8 cellular contexts compared by ENCODE assay signal in genomic region chr5:141914154-141914743, GRCh38. TPM values are rescaled to one million over a fixed set of nuclear protein-coding genes. Genes with fewer than 3 reads are reported as not detected.
DNase-seq lines count a peak whose midpoint lies in the region; ATAC-seq and TF ChIP-seq lines count a peak whose summit lies in the region.

No MANE protein-coding gene starts in this region.

- no peaks in the 10 kb centered on the region for H3K36me3 Mint-ChIP-seq in dendritic cell treated with granulocyte-macrophage colony-stimulating factor and Interleukin-4, amounts not matched to agents 40 ng/mL and 50 ng/mL, for 4 days (ENCODE audit: low read depth)

- no peaks in the 10 kb centered on the region for H3K36me3 ChIP-seq in left lung

- DNase-seq in NCI-H1694 treated with DMSO at 0.1 percent for 48 hours (lab: John Stamatoyannopoulos, UW) = peak; percentile 48
- no peak for DNase-seq in NCI-H1694 (lab: John Stamatoyannopoulos, UW)
- peak; percentile 81 for DNase-seq in RPMI8226
- DNase-seq in left lung = peak; percentile 69 to 93
- DNase-seq in stimulated activated CD8-positive, alpha-beta memory T cell treated with anti-CD3 and anti-CD28 coated beads, Interleukin-15, amount 100 ng/mL, for 48 hours (ENCODE audit: low read depth in 2 of 2) = peak; percentile 5 to 8
- DNase-seq in GDM1 (lab: John Stamatoyannopoulos, UW) = no peak

- peak overlapping the region; percentile 23 for H3K4me3 Mint-ChIP-seq in dendritic cell treated with granulocyte-macrophage colony-stimulating factor and Interleukin-4, amounts not matched to agents 40 ng/mL and 50 ng/mL, for 4 days

- no peak overlapping the region for H3K27ac Mint-ChIP-seq in dendritic cell treated with granulocyte-macrophage colony-stimulating factor and Interleukin-4, amounts not matched to agents 40 ng/mL and 50 ng/mL, for 4 days

- peaks cover 51% of the 10 kb centered on the region for H3K4me1 Mint-ChIP-seq in dendritic cell treated with granulocyte-macrophage colony-stimulating factor and Interleukin-4, amounts not matched to agents 40 ng/mL and 50 ng/mL, for 4 days (ENCODE audit: low read depth)

- H3K4me3 ChIP-seq in left lung = peak overlapping the region; percentile 7 to 26

- H3K27me3 ChIP-seq in left lung = peaks cover 3 to 24% of the 10 kb centered on the region in 2 donors

- H3K9me3 ChIP-seq in left lung = no peaks in the 10 kb centered on the region

- intact Hi-C loops in dendritic cell treated with granulocyte-macrophage colony-stimulating factor and Interleukin-4, amounts not matched to agents 40 ng/mL and 50 ng/mL, for 4 days (cut with micrococcal nuclease) = no loop called here
- intact Hi-C loops in left lung (cut with DNase I) = no loop called here

- H3K27me3 Mint-ChIP-seq in dendritic cell treated with granulocyte-macrophage colony-stimulating factor and Interleukin-4, amounts not matched to agents 40 ng/mL and 50 ng/mL, for 4 days = peaks cover 35% of the 10 kb centered on the region

- H3K27ac ChIP-seq in left lung = no peak overlapping the region

- peak; percentile 65 for ATAC-seq in HG02623 (IDR thresholded peaks at IDR 0.05; ENCODE audit: unreplicated experiment)
- peak; percentile 90 for ATAC-seq in left lung

- no peak for TF ChIP-seq CTCF in left lung (IDR thresholded peaks at IDR 0.05)

- no peaks in the 10 kb centered on the region for H3K9me3 Mint-ChIP-seq in dendritic cell treated with granulocyte-macrophage colony-stimulating factor and Interleukin-4, amounts not matched to agents 40 ng/mL and 50 ng/mL, for 4 days

- peaks cover 9 to 10% of the 10 kb centered on the region in 2 donors for H3K4me1 ChIP-seq in left lung

RNA-seq across cellular contexts. Expression of gene DELE1, which starts 9.4 kb away (rescaled TPM):
- 10 to 100 TPM; 74.1 to 75.1 TPM for total RNA-seq in left lung

RNA-seq across cellular contexts. Expression of gene PCDH1, which starts 36.0 kb away (rescaled TPM):
- total RNA-seq in left lung = 10 to 100 TPM; 55.2 to 65.0 TPM

RNA-seq across cellular contexts. Expression of gene PCDH12, which starts 43.8 kb away (rescaled TPM):
- 10 to 100 TPM in 1 of 2 donors, 1 to 10 TPM in 1; 9.8 to 15.6 TPM for total RNA-seq in left lung

RNA-seq across cellular contexts. Expression of gene RNF14, which starts 54.7 kb away (rescaled TPM):
- total RNA-seq in left lung = 10 to 100 TPM; 50.1 to 53.8 TPM

Comparison
In these comparisons a context has a peak if more than half of its experiments do, and no peak if none do; other contexts are left out.
1. DNase-seq: peak in NCI-H1694 treated with DMSO at 0.1 percent for 48 hours (single experiment), RPMI8226 (single experiment), left lung (2 of 2) and stimulated activated CD8-positive, alpha-beta memory T cell treated with anti-CD3 and anti-CD28 coated beads, Interleukin-15, amount 100 ng/mL, for 48 hours (2 of 2); none in NCI-H1694 (single experiment) and GDM1 (single experiment).